ENCODE assay signal across 1 cellular context in genomic region chr4:167196386-167196785, GRCh38.
TF ChIP-seq lines count a peak whose summit lies in the region.

No MANE protein-coding gene starts in this region.

TF ChIP-seq in A549, 52 proteins besides CTCF, POLR2A, EP300 and RAD21:
- TF ChIP-seq REST (IDR thresholded peaks at IDR 0.05) (no peak), NFE2L2 (conservative IDR thresholded peaks at IDR 0.05; ENCODE audit: low read length) (no peak), TP53 (CRISPR knock-in tag; IDR thresholded peaks at IDR 0.05) (no peak), HOXB5 (CRISPR knock-in tag; IDR thresholded peaks at IDR 0.05) (no peak), JUNB (IDR thresholded peaks at IDR 0.05) (peak; percentile 63; the same call in 1 of the 2 replicates), RFX5 (IDR thresholded peaks at IDR 0.05) (no peak), HOXB13 (CRISPR knock-in tag; IDR thresholded peaks at IDR 0.05; ENCODE audit: low read depth) (no peak), HDAC2 (IDR thresholded peaks at IDR 0.05) (no peak), FOSL2 (IDR thresholded peaks at IDR 0.05) (peak; percentile 19; the same call in 1 of the 2 replicates), FOSL2 (CRISPR knock-in tag; IDR thresholded peaks at IDR 0.05) (peak; percentile 44; the same call in 1 of the 2 replicates), FOSB (CRISPR knock-in tag; IDR thresholded peaks at IDR 0.05) (no peak), ELK1 (IDR thresholded peaks at IDR 0.05; ENCODE audit: low read depth, low read length) (no peak), EHF (CRISPR knock-in tag; IDR thresholded peaks at IDR 0.05) (no peak), HEYL (CRISPR knock-in tag; IDR thresholded peaks at IDR 0.05) (no peak)
